In genomic region chr1:165886193-165886592, GRCh38 we compare ENCODE assay signal across 22 cellular contexts. TPM values are rescaled to one million over a fixed set of nuclear protein-coding genes. Genes with fewer than 3 reads are reported as not detected.
DNase-seq lines count a peak whose midpoint lies in the region; ATAC-seq and TF ChIP-seq lines count a peak whose summit lies in the region.
"Had no signal": no experiment of that assay in that cellular context is flagged by ENCODE, and none has a peak within 500 bp of the region (broad histone marks: within the 10 kb centered on the region; RNA-seq: fewer than 3 reads in every experiment).

No MANE protein-coding gene starts in this region.

- H3K27ac Mint-ChIP-seq in GM23338, result peak overlapping the region; percentile 33; the same call in 1 of the 2 replicates
- H3K27ac Mint-ChIP-seq in nephron progenitor cell, result peak overlapping the region; percentile 87
- H3K27ac Mint-ChIP-seq in type B pancreatic cell, result peak overlapping the region; percentile 17

- H3K4me3 ChIP-seq in GM23338, result no peak overlapping the region

- H3K79me2 ChIP-seq in GM23338 (replicated peaks; ENCODE audit: insufficient read depth), result peaks cover 100% of the 10 kb centered on the region

- H3K9me3 Mint-ChIP-seq in GM23338 (no peaks in the 10 kb centered on the region; the same call in 2 of the 3 replicates), nephron progenitor cell (no peaks in the 10 kb centered on the region), type B pancreatic cell (no peaks in the 10 kb centered on the region)
- H3K9me3 Mint-ChIP-seq: CD14-positive monocyte had no signal

- H3K9me2 ChIP-seq in GM23338 (ENCODE audit: insufficient read depth), result no peaks in the 10 kb centered on the region
- H3K9me2 ChIP-seq: SK-N-SH had no signal

- H2AFZ ChIP-seq in GM23338, result no peak overlapping the region

- ATAC-seq in GM23338, result no peak
- ATAC-seq: HCT116, PC-3 had no signal

- H3K27ac ChIP-seq in GM23338 (ENCODE audit: low read depth) (no peak overlapping the region), VCaP (peak overlapping the region; percentile 83)

- H3K4me1 ChIP-seq in GM23338 (ENCODE audit: insufficient read depth), result peaks cover 29% of the 10 kb centered on the region

- H3K4me2 ChIP-seq in GM23338, result no peak overlapping the region
- H3K4me2 ChIP-seq: SK-N-SH had no signal

- H3F3A ChIP-seq in GM23338 (replicated peaks; ENCODE audit: low read depth), result no peaks in the 10 kb centered on the region

- no peak for TF ChIP-seq CTCF in GM23338 (conservative IDR thresholded peaks at IDR 0.05; ENCODE audit: low read depth in 2 of 2)
- TF ChIP-seq CTCF in VCaP (conservative IDR thresholded peaks at IDR 0.05), result no peak
- TF ChIP-seq CTCF in nephron progenitor cell (IDR thresholded peaks at IDR 0.05), result no peak
- no peak for TF ChIP-seq CTCF in type B pancreatic cell (conservative IDR thresholded peaks at IDR 0.05)

- H3K36me3 Mint-ChIP-seq in GM23338 (ENCODE audit: low read depth) (peaks cover 24% of the 10 kb centered on the region), nephron progenitor cell (ENCODE audit: low read depth) (peaks cover 44% of the 10 kb centered on the region), type B pancreatic cell (peaks cover 15% of the 10 kb centered on the region)

- peaks cover 6% of the 10 kb centered on the region; the same call in 1 of the 2 replicates for H3K36me3 ChIP-seq in GM23338 (ENCODE audit: insufficient read depth)

- no peak for DNase-seq in GM23338 (ENCODE audit: low spot score)
- no peak for DNase-seq in nephron progenitor cell
- DNase-seq in type B pancreatic cell (ENCODE audit: extremely low spot score, unreplicated experiment), result no peak
- DNase-seq in AG20443 (ENCODE audit: low spot score), result no peak
- DNase-seq in pons (ENCODE audit: low spot score), result no peak
- no peak for DNase-seq in cortex of kidney (lab: John Stamatoyannopoulos, UW)
- DNase-seq: AML-193, DMS 273 treated with DMSO at 0.1 percent for 48 hours, GOT3, KBM-7, NCI-H1417, NCI-H187 treated with DMSO at 0.1 percent for 48 hours, NCI-H226, NCI-H524, NCI-H82, PC-3, RPMI8226, SHP77 treated with DMSO at 0.1 percent for 48 hours, SK-N-SH had no signal

- H3K4me3 Mint-ChIP-seq in GM23338, result no peak overlapping the region
- H3K4me3 Mint-ChIP-seq in nephron progenitor cell, result no peak overlapping the region
- no peak overlapping the region for H3K4me3 Mint-ChIP-seq in type B pancreatic cell
- H3K4me3 Mint-ChIP-seq: CD14-positive monocyte had no signal

- H3K27me3 Mint-ChIP-seq in GM23338 (ENCODE audit: insufficient read depth, low read depth, poor library complexity), result peaks cover 4% of the 10 kb centered on the region
- H3K27me3 Mint-ChIP-seq in nephron progenitor cell (ENCODE audit: low read depth, poor library complexity), result no peaks in the 10 kb centered on the region
- H3K27me3 Mint-ChIP-seq in type B pancreatic cell, result no peaks in the 10 kb centered on the region

- peaks cover 72% of the 10 kb centered on the region for H4K20me1 ChIP-seq in GM23338 (replicated peaks; ENCODE audit: insufficient read depth)

- H3K27me3 ChIP-seq in GM23338 (ENCODE audit: insufficient read depth), result no peaks in the 10 kb centered on the region

- peaks cover 46% of the 10 kb centered on the region for H3K4me1 Mint-ChIP-seq in GM23338
- peaks cover 33% of the 10 kb centered on the region for H3K4me1 Mint-ChIP-seq in nephron progenitor cell
- peaks cover 39% of the 10 kb centered on the region for H3K4me1 Mint-ChIP-seq in type B pancreatic cell (ENCODE audit: unreplicated experiment)

TF ChIP-seq in GM23338, 12 proteins besides CTCF, POLR2A, EP300 and RAD21 (continues in another document):
- TF ChIP-seq EZH2phosphoT487 (IDR thresholded peaks at IDR 0.05; ENCODE audit: unreplicated experiment) (no peak), CREB1 (CRISPR knock-in tag; IDR thresholded peaks at IDR 0.05; ENCODE audit: low read depth) (no peak), ZNF114 (CRISPR knock-in tag; IDR thresholded peaks at IDR 0.05) (no peak)
- TF ChIP-seq, protein P1, sequence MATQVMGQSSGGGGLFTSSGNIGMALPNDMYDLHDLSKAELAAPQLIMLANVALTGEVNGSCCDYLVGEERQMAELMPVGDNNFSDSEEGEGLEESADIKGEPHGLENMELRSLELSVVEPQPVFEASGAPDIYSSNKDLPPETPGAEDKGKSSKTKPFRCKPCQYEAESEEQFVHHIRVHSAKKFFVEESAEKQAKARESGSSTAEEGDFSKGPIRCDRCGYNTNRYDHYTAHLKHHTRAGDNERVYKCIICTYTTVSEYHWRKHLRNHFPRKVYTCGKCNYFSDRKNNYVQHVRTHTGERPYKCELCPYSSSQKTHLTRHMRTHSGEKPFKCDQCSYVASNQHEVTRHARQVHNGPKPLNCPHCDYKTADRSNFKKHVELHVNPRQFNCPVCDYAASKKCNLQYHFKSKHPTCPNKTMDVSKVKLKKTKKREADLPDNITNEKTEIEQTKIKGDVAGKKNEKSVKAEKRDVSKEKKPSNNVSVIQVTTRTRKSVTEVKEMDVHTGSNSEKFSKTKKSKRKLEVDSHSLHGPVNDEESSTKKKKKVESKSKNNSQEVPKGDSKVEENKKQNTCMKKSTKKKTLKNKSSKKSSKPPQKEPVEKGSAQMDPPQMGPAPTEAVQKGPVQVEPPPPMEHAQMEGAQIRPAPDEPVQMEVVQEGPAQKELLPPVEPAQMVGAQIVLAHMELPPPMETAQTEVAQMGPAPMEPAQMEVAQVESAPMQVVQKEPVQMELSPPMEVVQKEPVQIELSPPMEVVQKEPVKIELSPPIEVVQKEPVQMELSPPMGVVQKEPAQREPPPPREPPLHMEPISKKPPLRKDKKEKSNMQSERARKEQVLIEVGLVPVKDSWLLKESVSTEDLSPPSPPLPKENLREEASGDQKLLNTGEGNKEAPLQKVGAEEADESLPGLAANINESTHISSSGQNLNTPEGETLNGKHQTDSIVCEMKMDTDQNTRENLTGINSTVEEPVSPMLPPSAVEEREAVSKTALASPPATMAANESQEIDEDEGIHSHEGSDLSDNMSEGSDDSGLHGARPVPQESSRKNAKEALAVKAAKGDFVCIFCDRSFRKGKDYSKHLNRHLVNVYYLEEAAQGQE (IDR thresholded peaks at IDR 0.05; ENCODE audit: unreplicated experiment), result no peak
- TF ChIP-seq, protein P2, sequence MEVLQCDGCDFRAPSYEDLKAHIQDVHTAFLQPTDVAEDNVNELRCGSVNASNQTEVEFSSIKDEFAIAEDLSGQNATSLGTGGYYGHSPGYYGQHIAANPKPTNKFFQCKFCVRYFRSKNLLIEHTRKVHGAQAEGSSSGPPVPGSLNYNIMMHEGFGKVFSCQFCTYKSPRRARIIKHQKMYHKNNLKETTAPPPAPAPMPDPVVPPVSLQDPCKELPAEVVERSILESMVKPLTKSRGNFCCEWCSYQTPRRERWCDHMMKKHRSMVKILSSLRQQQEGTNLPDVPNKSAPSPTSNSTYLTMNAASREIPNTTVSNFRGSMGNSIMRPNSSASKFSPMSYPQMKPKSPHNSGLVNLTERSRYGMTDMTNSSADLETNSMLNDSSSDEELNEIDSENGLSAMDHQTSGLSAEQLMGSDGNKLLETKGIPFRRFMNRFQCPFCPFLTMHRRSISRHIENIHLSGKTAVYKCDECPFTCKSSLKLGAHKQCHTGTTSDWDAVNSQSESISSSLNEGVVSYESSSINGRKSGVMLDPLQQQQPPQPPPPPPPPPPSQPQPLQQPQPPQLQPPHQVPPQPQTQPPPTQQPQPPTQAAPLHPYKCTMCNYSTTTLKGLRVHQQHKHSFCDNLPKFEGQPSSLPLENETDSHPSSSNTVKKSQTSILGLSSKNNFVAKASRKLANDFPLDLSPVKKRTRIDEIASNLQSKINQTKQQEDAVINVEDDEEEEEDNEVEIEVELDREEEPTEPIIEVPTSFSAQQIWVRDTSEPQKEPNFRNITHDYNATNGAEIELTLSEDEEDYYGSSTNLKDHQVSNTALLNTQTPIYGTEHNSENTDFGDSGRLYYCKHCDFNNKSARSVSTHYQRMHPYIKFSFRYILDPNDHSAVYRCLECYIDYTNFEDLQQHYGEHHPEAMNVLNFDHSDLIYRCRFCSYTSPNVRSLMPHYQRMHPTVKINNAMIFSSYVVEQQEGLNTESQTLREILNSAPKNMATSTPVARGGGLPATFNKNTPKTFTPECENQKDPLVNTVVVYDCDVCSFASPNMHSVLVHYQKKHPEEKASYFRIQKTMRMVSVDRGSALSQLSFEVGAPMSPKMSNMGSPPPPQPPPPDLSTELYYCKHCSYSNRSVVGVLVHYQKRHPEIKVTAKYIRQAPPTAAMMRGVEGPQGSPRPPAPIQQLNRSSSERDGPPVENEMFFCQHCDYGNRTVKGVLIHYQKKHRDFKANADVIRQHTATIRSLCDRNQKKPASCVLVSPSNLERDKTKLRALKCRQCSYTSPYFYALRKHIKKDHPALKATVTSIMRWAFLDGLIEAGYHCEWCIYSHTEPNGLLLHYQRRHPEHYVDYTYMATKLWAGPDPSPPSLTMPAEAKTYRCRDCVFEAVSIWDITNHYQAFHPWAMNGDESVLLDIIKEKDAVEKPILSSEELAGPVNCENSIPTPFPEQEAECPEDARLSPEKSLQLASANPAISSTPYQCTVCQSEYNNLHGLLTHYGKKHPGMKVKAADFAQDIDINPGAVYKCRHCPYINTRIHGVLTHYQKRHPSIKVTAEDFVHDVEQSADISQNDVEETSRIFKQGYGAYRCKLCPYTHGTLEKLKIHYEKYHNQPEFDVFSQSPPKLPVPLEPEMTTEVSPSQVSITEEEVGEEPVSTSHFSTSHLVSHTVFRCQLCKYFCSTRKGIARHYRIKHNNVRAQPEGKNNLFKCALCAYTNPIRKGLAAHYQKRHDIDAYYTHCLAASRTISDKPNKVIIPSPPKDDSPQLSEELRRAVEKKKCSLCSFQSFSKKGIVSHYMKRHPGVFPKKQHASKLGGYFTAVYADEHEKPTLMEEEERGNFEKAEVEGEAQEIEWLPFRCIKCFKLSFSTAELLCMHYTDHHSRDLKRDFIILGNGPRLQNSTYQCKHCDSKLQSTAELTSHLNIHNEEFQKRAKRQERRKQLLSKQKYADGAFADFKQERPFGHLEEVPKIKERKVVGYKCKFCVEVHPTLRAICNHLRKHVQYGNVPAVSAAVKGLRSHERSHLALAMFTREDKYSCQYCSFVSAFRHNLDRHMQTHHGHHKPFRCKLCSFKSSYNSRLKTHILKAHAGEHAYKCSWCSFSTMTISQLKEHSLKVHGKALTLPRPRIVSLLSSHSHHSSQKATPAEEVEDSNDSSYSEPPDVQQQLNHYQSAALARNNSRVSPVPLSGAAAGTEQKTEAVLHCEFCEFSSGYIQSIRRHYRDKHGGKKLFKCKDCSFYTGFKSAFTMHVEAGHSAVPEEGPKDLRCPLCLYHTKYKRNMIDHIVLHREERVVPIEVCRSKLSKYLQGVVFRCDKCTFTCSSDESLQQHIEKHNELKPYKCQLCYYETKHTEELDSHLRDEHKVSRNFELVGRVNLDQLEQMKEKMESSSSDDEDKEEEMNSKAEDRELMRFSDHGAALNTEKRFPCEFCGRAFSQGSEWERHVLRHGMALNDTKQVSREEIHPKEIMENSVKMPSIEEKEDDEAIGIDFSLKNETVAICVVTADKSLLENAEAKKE (CRISPR knock-in tag; IDR thresholded peaks at IDR 0.05), result no peak

RNA-seq across cellular contexts. Expression of gene UCK2, which starts 58.8 kb away (rescaled TPM):
- total RNA-seq in GM23338 (2014; rRNA removed; shearing (Covaris generic)), result 141 and 149 TPM in 2 replicates
- polyA plus RNA-seq in GM23338 (2016; fragmentation: Nextera tagmentation; extraction: Ambion mirVana), result 101 and 104 TPM in 2 replicates
- total RNA-seq in type B pancreatic cell (ENCODE audit: low replicate concordance), result 34.9 and 59.3 TPM in 2 replicates

Comparison
In these comparisons a context has a peak if more than half of its experiments do, and no peak if none do; other contexts are left out.
1. H3K27ac Mint-ChIP-seq: peak in every context shown above with its lines; median percentile 87 in nephron progenitor cell; 33 in GM23338; 17 in type B pancreatic cell.